In the genomic region with DNA sequence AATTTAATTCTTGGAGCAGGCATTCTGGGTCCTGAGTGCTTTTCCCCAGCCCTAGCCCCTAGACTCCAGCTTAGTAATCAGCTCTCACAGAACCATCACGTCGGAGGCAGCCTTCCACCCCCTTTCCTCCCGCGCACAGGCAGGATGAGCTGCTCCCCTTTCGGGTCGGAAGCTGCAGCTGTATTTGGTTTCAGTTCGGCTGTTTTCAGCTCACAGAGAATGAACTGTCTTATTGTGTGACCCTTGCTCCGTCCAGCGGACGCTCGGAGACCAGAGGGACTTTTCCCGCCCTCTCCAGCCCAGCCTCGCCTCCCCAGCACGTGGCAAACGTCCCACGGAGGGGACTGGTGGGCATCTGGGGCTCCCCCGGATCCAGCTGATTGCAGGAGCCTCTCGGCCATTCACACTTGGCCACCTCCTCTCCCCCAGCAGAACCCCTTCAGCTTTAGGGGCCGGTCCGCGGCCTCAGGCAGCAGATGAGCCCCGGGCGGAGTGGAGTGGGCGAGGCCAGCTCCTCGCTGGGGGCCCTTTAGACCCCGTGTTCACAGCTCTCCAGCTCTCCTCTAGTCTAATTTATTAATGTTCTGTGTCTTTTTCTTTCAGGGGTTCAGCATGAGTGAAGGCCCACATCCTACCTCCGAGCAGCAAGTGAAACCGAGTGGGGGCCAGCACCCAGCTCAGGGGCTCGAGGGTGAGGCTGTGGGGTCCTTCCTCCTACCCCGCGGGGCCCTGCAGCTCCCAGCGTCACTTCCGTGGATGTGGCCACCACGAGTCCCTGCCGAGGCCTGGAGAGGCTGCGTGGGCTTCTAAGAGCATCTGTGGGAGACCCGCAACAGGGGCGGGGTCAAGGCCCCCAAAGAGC, we compare ENCODE assay signal across 8 cellular contexts. TPM values are rescaled to one million over a fixed set of nuclear protein-coding genes. Genes with fewer than 3 reads are reported as not detected.
A peak's percentile ranks its signal among the peaks of the same experiment; 100 is the strongest.
DNase-seq lines count a peak whose midpoint lies in the region; ATAC-seq, FAIRE-seq and TF ChIP-seq lines count a peak whose summit lies in the region.

No MANE protein-coding gene starts in this region.

- TF ChIP-seq EP300 in transverse colon (IDR thresholded peaks at IDR 0.05; ENCODE audit: low read depth) = no peak

- H4K8ac ChIP-seq in mesenchymal stem cell (ENCODE audit: low read length) = no peak overlapping the region

- peak overlapping the region in 1 of 2 experiments; percentile 2 for H3K18ac ChIP-seq in mesenchymal stem cell (ENCODE audit: low read depth in 1 of 2, low read length in 2 of 2)

- H3K36me3 ChIP-seq in mesenchymal stem cell (ENCODE audit: control insufficient read depth in 1 of 2, insufficient read depth in 2 of 2, low read depth in 1 of 2, low read length in 2 of 2) = no peaks in the 10 kb centered on the region
- no peaks in the 10 kb centered on the region for H3K36me3 ChIP-seq in transverse colon

- peak; percentile 30 for ATAC-seq in Right ventricle myocardium superior (ENCODE audit: poor library complexity)
- peak; percentile 56 to 59 for ATAC-seq in activated naive CD4-positive, alpha-beta T cell treated with anti-CD3 and anti-CD28 coated beads, Interleukin-2, amount 50 U/mL, for 72 hours

- no peak overlapping the region for H3K4me2 ChIP-seq in mesenchymal stem cell (ENCODE audit: low read length, poor library complexity, severe bottlenecking)

- no peak overlapping the region for H2BK5ac ChIP-seq in mesenchymal stem cell (ENCODE audit: low read depth, low read length, poor library complexity, severe bottlenecking)

- DNase-seq in Right ventricle myocardium superior (peak; percentile 38), cardiac septum (ENCODE audit: low spot score) (no peak), mesenchymal stem cell (no peak), transverse colon (peak; percentile 52), NCI-H1930 (lab: John Stamatoyannopoulos, UW) (no peak), RCC 7860 (ENCODE audit: low spot score) (no peak), COLO668 (lab: John Stamatoyannopoulos, UW; ENCODE audit: unreplicated experiment) (no peak)
- DNase-seq in activated naive CD4-positive, alpha-beta T cell treated with anti-CD3 and anti-CD28 coated beads, Interleukin-2, amount 50 U/mL, for 72 hours (ENCODE audit: low spot score in 2 of 2) = no peak

- no peaks in the 10 kb centered on the region for H3K9me3 Mint-ChIP-seq in activated naive CD4-positive, alpha-beta T cell treated with anti-CD3 and anti-CD28 coated beads, Interleukin-2, amount 50 U/mL, for 72 hours

- H2BK15ac ChIP-seq in mesenchymal stem cell (ENCODE audit: low read depth, poor library complexity, severe bottlenecking) = no peak overlapping the region

- H3K9me3 ChIP-seq in mesenchymal stem cell (ENCODE audit: control insufficient read depth, low read length) (no peaks in the 10 kb centered on the region), transverse colon (no peaks in the 10 kb centered on the region)

- no peak overlapping the region for H2AK5ac ChIP-seq in mesenchymal stem cell (ENCODE audit: low read length, severe bottlenecking)

- no peaks in the 10 kb centered on the region for H3K79me1 ChIP-seq in mesenchymal stem cell (replicated peaks; ENCODE audit: low read length, poor library complexity, severe bottlenecking)

- intact Hi-C loops in Right ventricle myocardium superior (cut with DNase I) (no loop called here), cardiac septum (cut with DNase I) (no loop called here), transverse colon (cut with DNase I; ENCODE audit: low total_unique reads) (no loop called here)

- TF ChIP-seq POLR2A in transverse colon (IDR thresholded peaks at IDR 0.05) = no peak

- H3K36me3 Mint-ChIP-seq in activated naive CD4-positive, alpha-beta T cell treated with anti-CD3 and anti-CD28 coated beads, Interleukin-2, amount 50 U/mL, for 72 hours = no peaks in the 10 kb centered on the region

- H3K27ac Mint-ChIP-seq in activated naive CD4-positive, alpha-beta T cell treated with anti-CD3 and anti-CD28 coated beads, Interleukin-2, amount 50 U/mL, for 72 hours = no peak overlapping the region

- H3K4me3 ChIP-seq in mesenchymal stem cell (ENCODE audit: insufficient read depth in 1 of 2, low read depth in 1 of 2, low read length in 2 of 2) (peak overlapping the region in 1 of 2 experiments; percentile 79), transverse colon (peak overlapping the region in 3 of 4 donors; percentile 13 to 43 (median 21))

- H4K91ac ChIP-seq in mesenchymal stem cell (ENCODE audit: low read length) = no peak overlapping the region

- peaks cover 47 to 64% of the 10 kb centered on the region in 2 experiments for H3K27me3 ChIP-seq in mesenchymal stem cell (ENCODE audit: control insufficient read depth in 1 of 2, insufficient read depth in 1 of 2, low read length in 2 of 2)
- peaks cover 72% of the 10 kb centered on the region for H3K27me3 ChIP-seq in transverse colon

- FAIRE-seq in RCC 7860 (lab: Jason Lieb, UNC) = no peak

- H3K4me1 ChIP-seq in mesenchymal stem cell (ENCODE audit: control insufficient read depth, insufficient read depth, low read depth, low read length) (peaks cover 16% of the 10 kb centered on the region), transverse colon (peaks cover 11 to 46% (median 26%) of the 10 kb centered on the region in 4 donors)

- no peak overlapping the region for H3K27ac ChIP-seq in mesenchymal stem cell (ENCODE audit: low read length, poor library complexity, severe bottlenecking)
- no peak overlapping the region for H3K27ac ChIP-seq in transverse colon

- TF ChIP-seq CTCF in transverse colon (IDR thresholded peaks at IDR 0.05) = no peak

- H2AFZ ChIP-seq in mesenchymal stem cell (ENCODE audit: low read depth, low read length) = no peak overlapping the region

- no peak overlapping the region for H2BK120ac ChIP-seq in mesenchymal stem cell (ENCODE audit: low read depth, low read length)

- no peak overlapping the region for H2BK12ac ChIP-seq in mesenchymal stem cell (ENCODE audit: low read length in 2 of 2)

- H3K9ac ChIP-seq in mesenchymal stem cell (ENCODE audit: low read length) = peak overlapping the region; percentile 60

- no peak overlapping the region for H3K14ac ChIP-seq in mesenchymal stem cell (ENCODE audit: low read length in 2 of 2)

- H3K23ac ChIP-seq in mesenchymal stem cell (ENCODE audit: low read length in 2 of 2) = no peak overlapping the region

- 71% methylated on average over 32 of the region's 38 CpGs for WGBS in mesenchymal stem cell
- 19% methylated on average over 38 of the region's 38 CpGs; no CpG with 5 or more reads in 1 of the 2 donors for WGBS in transverse colon (ENCODE audit: low coverage in 1 of 2), 2 donors

- no peak overlapping the region for H3K4ac ChIP-seq in mesenchymal stem cell (ENCODE audit: low read depth in 1 of 2, low read length in 2 of 2)

- in situ Hi-C loops in transverse colon (cut with MboI; ENCODE audit: low pct_ligation_motif_present in 1 of 4, low pct_unique_long_range_greater_than_20kb in 1 of 4, low sequenced_read_pairs in 3 of 4) = no loop called here

RNA-seq across cellular contexts. Expression of a gene that starts 0.9 kb away (rescaled TPM):
- total RNA-seq in Right ventricle myocardium superior (0.81 TPM), cardiac septum (0.51 TPM), transverse colon (under 1 TPM in 1 of 4 donors, not detected in 3; 0.48 TPM)
- under 1 TPM in 1 of 2 donors, not detected in 1; 0.18 TPM for total RNA-seq in activated naive CD4-positive, alpha-beta T cell treated with anti-CD3 and anti-CD28 coated beads, Interleukin-2, amount 50 U/mL, for 72 hours
- polyA plus RNA-seq in mesenchymal stem cell (2013, experiment 1 of 2) = not detected
- not detected for polyA plus RNA-seq in mesenchymal stem cell (2013, experiment 2 of 2)

RNA-seq across cellular contexts. Expression of a gene that starts 11.7 kb away (rescaled TPM):
- not detected for total RNA-seq in Right ventricle myocardium superior
- total RNA-seq in cardiac septum = not detected
- under 1 TPM; 0.18 to 0.41 TPM for total RNA-seq in activated naive CD4-positive, alpha-beta T cell treated with anti-CD3 and anti-CD28 coated beads, Interleukin-2, amount 50 U/mL, for 72 hours
- polyA plus RNA-seq in mesenchymal stem cell (2013, experiment 1 of 2) = 0.03 TPM
- not detected for polyA plus RNA-seq in mesenchymal stem cell (2013, experiment 2 of 2)
- total RNA-seq in transverse colon = not detected

RNA-seq across cellular contexts. Expression of a gene that starts 37.1 kb away (rescaled TPM):
- total RNA-seq in Right ventricle myocardium superior (4.3 TPM), cardiac septum (2.0 TPM), transverse colon (100 to 1,000 TPM in 2 of 4 donors, 10 to 100 TPM in 1, 1 to 10 TPM in 1; 5.8 to 127 (median 107) TPM)
- total RNA-seq in activated naive CD4-positive, alpha-beta T cell treated with anti-CD3 and anti-CD28 coated beads, Interleukin-2, amount 50 U/mL, for 72 hours = 10 to 100 TPM in 1 of 2 donors, 1 to 10 TPM in 1; 2.3 to 13.7 TPM
- 3.1 TPM for polyA plus RNA-seq in mesenchymal stem cell (2013, experiment 1 of 2)
- 3.2 TPM for polyA plus RNA-seq in mesenchymal stem cell (2013, experiment 2 of 2)

RNA-seq across cellular contexts. Expression of a gene that starts 47.4 kb away (rescaled TPM):
- total RNA-seq in Right ventricle myocardium superior = 14.8 TPM
- total RNA-seq in cardiac septum = 14.3 TPM
- 10 to 100 TPM; 16.2 to 33.6 TPM for total RNA-seq in activated naive CD4-positive, alpha-beta T cell treated with anti-CD3 and anti-CD28 coated beads, Interleukin-2, amount 50 U/mL, for 72 hours
- 6.2 TPM for polyA plus RNA-seq in mesenchymal stem cell (2013, experiment 1 of 2)
- 5.8 TPM for polyA plus RNA-seq in mesenchymal stem cell (2013, experiment 2 of 2)
- 100 to 1,000 TPM in 2 of 4 donors, 10 to 100 TPM in 2; 45.5 to 258 (median 102) TPM for total RNA-seq in transverse colon

RNA-seq across cellular contexts. Expression of a gene that starts 47.7 kb away (rescaled TPM):
- total RNA-seq in Right ventricle myocardium superior (29.9 TPM), cardiac septum (31.3 TPM), transverse colon (10 to 100 TPM in 3 of 4 donors, 1 to 10 TPM in 1; 7.9 to 27.5 (median 25.9) TPM)
- total RNA-seq in activated naive CD4-positive, alpha-beta T cell treated with anti-CD3 and anti-CD28 coated beads, Interleukin-2, amount 50 U/mL, for 72 hours = 10 to 100 TPM; 16.8 to 23.5 TPM
- 15.4 TPM for polyA plus RNA-seq in mesenchymal stem cell (2013, experiment 1 of 2)
- polyA plus RNA-seq in mesenchymal stem cell (2013, experiment 2 of 2) = 16.0 TPM

Comparison
In these comparisons a context has a peak if more than half of its experiments do, and no peak if none do; other contexts are left out.
1. DNase-seq: peak in Right ventricle myocardium superior (single experiment) and transverse colon (single experiment); none in cardiac septum (single experiment), activated naive CD4-positive, alpha-beta T cell treated with anti-CD3 and anti-CD28 coated beads, Interleukin-2, amount 50 U/mL, for 72 hours (0 of 2), mesenchymal stem cell (single experiment), NCI-H1930 (0 of 2), RCC 7860 (single experiment) and COLO668 (single experiment).